8 cellular contexts compared by ENCODE assay signal in genomic region chr1:9292361-9293240, GRCh38. TPM values are rescaled to one million over a fixed set of nuclear protein-coding genes. Genes with fewer than 3 reads are reported as not detected.
A peak's percentile ranks its signal among the peaks of the same experiment; 100 is the strongest.
DNase-seq lines count a peak whose midpoint lies in the region; ATAC-seq and TF ChIP-seq lines count a peak whose summit lies in the region.

SPSB1 (plus strand) TSS chr1:9292894; CDS start chr1:9355892, 62,998 bp downstream.

- H3K27ac ChIP-seq in HUES6 (ENCODE audit: low read depth, low read length) (no peak within 1 kb of the TSS), SK-N-SH (ENCODE audit: low read depth in 2 of 2, low read length in 1 of 2) (peak within 1 kb of the TSS; percentile 9 to 49; a peak in 1 of 4 replicates), upper lobe of right lung (peak within 1 kb of the TSS; percentile 86)

- peak within 1 kb of the TSS; percentile 65 for H3K4me3 ChIP-seq in GM06990 (replicated peaks; ENCODE audit: low read depth, low read length)
- peak within 1 kb of the TSS; percentile 68 for H3K4me3 ChIP-seq in HUES6 (ENCODE audit: low read depth, low read length)
- H3K4me3 ChIP-seq in SK-N-SH (ENCODE audit: low read depth in 2 of 2, low read length in 1 of 2), result peak within 1 kb of the TSS; percentile 48 to 81
- peak within 1 kb of the TSS; percentile 87 for H3K4me3 ChIP-seq in upper lobe of right lung

- H3K79me2 ChIP-seq in SK-N-SH (ENCODE audit: insufficient read depth), result peaks cover 40% of the 10 kb centered on the region

- H3K36me3 ChIP-seq in GM06990 (ENCODE audit: control insufficient read depth, insufficient read depth, low read length), result no peaks in the 10 kb centered on the region
- no peaks in the 10 kb centered on the region for H3K36me3 ChIP-seq in HUES6 (ENCODE audit: control insufficient read depth, insufficient read depth, low read length)
- H3K36me3 ChIP-seq in SK-N-SH (replicated peaks in 1 of 2; ENCODE audit: control insufficient read depth in 1 of 2, insufficient read depth in 2 of 2, low read length in 1 of 2), result no peaks in the 10 kb centered on the region
- H3K36me3 ChIP-seq in upper lobe of right lung, result no peaks in the 10 kb centered on the region

- WGBS in SK-N-SH (ENCODE audit: low lambda C conversion rate), result 0% methylated on average over 8 of the region's 119 CpGs

- H3K9ac ChIP-seq in HUES6 (ENCODE audit: low read length), result peak within 1 kb of the TSS; percentile 57
- peak within 1 kb of the TSS; percentile 76; the same call in 1 of the 2 replicates for H3K9ac ChIP-seq in SK-N-SH

- CTCF ChIA-PET in SK-N-SH (lab: Yijun Ruan, JAX), result interaction anchor here (0.6 to 4.5 kb wide), 7 partner anchors 16 to 202 kb away, joined by 3 to 38 read pairs (median 4); no protein-coding TSS in a partner anchor

- no peaks in the 10 kb centered on the region for H3K27me3 ChIP-seq in GM06990 (replicated peaks; ENCODE audit: control insufficient read depth, insufficient read depth, low read length)
- H3K27me3 ChIP-seq in HUES6 (ENCODE audit: control insufficient read depth, insufficient read depth, low read length), result peaks cover 21% of the 10 kb centered on the region
- H3K27me3 ChIP-seq in SK-N-SH (ENCODE audit: insufficient read depth), result no peaks in the 10 kb centered on the region
- no peaks in the 10 kb centered on the region for H3K27me3 ChIP-seq in upper lobe of right lung

- H3K4me2 ChIP-seq in SK-N-SH, result peak within 1 kb of the TSS; percentile 85

- H3K9me3 Mint-ChIP-seq in activated naive CD8-positive, alpha-beta T cell treated with anti-CD3 and anti-CD28 coated beads for 36 hours, result peaks cover 4% of the 10 kb centered on the region
- peaks cover 4% of the 10 kb centered on the region for H3K9me3 Mint-ChIP-seq in osteocyte (ENCODE audit: unreplicated experiment)

- peaks cover 5% of the 10 kb centered on the region for H3K4me1 Mint-ChIP-seq in activated naive CD8-positive, alpha-beta T cell treated with anti-CD3 and anti-CD28 coated beads for 36 hours
- H3K4me1 Mint-ChIP-seq in osteocyte (ENCODE audit: unreplicated experiment), result peaks cover 49% of the 10 kb centered on the region

- H3K9me3 ChIP-seq in HUES6 (ENCODE audit: control insufficient read depth, insufficient read depth, low read depth, low read length) (peaks cover 9% of the 10 kb centered on the region), SK-N-SH (0 out of 2 replicates have a peak, but pooled peaks cover 5% of the 10 kb centered on the region), upper lobe of right lung (peaks cover 9% of the 10 kb centered on the region)

- H3K27ac Mint-ChIP-seq in activated naive CD8-positive, alpha-beta T cell treated with anti-CD3 and anti-CD28 coated beads for 36 hours, result no peak within 1 kb of the TSS
- H3K27ac Mint-ChIP-seq in osteocyte (ENCODE audit: unreplicated experiment), result peak within 1 kb of the TSS; percentile 77

- H3K4me1 ChIP-seq in HUES6 (ENCODE audit: control insufficient read depth, insufficient read depth, low read length), result peaks cover 25% of the 10 kb centered on the region
- H3K4me1 ChIP-seq in SK-N-SH (ENCODE audit: control insufficient read depth in 1 of 2, insufficient read depth in 2 of 2, low read depth in 1 of 2, low read length in 1 of 2), result peaks cover 7 to 15% of the 10 kb centered on the region in 2 experiments; a peak in 1 of 4 replicates
- H3K4me1 ChIP-seq in upper lobe of right lung, result peaks cover 36% of the 10 kb centered on the region

- no peak for TF ChIP-seq EP300 in SK-N-SH (IDR thresholded peaks at IDR 0.05; ENCODE audit: borderline replicate concordance in 1 of 2, low read depth in 1 of 2, low read length in 1 of 2)

- peaks cover 2% of the 10 kb centered on the region for H3K36me3 Mint-ChIP-seq in activated naive CD8-positive, alpha-beta T cell treated with anti-CD3 and anti-CD28 coated beads for 36 hours
- H3K36me3 Mint-ChIP-seq in osteocyte (ENCODE audit: unreplicated experiment), result peaks cover 15% of the 10 kb centered on the region

- no peak for TF ChIP-seq RAD21 in SK-N-SH (IDR thresholded peaks at IDR 0.05; ENCODE audit: low read length)

- H4K20me1 ChIP-seq in SK-N-SH (ENCODE audit: insufficient read depth), result peaks cover 16% of the 10 kb centered on the region

- peak; percentile 8 for TF ChIP-seq CTCF in GM06990 (IDR thresholded peaks at IDR 0.05; ENCODE audit: insufficient read depth, low read length, poor library complexity, severe bottlenecking)
- TF ChIP-seq CTCF in SK-N-SH (IDR thresholded peaks at IDR 0.05), result no peak
- no peak for TF ChIP-seq CTCF in osteocyte (IDR thresholded peaks at IDR 0.05)
- TF ChIP-seq CTCF in upper lobe of right lung (IDR thresholded peaks at IDR 0.05), result peak; percentile 5

- H3K9me2 ChIP-seq in SK-N-SH, result no peaks in the 10 kb centered on the region

- ATAC-seq in Right ventricle myocardium superior (ENCODE audit: poor library complexity), result peak; percentile 74
- peak; percentile 74 for ATAC-seq in upper lobe of right lung
- no peak for ATAC-seq in HG03025 (IDR thresholded peaks at IDR 0.05; ENCODE audit: low FRiP score, unreplicated experiment)

- H3K4me3 Mint-ChIP-seq in activated naive CD8-positive, alpha-beta T cell treated with anti-CD3 and anti-CD28 coated beads for 36 hours, result peak within 1 kb of the TSS; percentile 16
- peak within 1 kb of the TSS; percentile 73 for H3K4me3 Mint-ChIP-seq in osteocyte (ENCODE audit: unreplicated experiment)

- intact Hi-C loops in Right ventricle myocardium superior (cut with DNase I), result no loop called here
- intact Hi-C loops in upper lobe of right lung (cut with DNase I), result loop anchor here (5.0 kb wide), 1 partner anchor 160 kb away; no protein-coding TSS in a partner anchor

- DNase-seq in GM06990 (ENCODE audit: extremely low read depth, insufficient read length) (peak; percentile 76), SK-N-SH (peak; percentile 88), Right ventricle myocardium superior (peak; percentile 83), osteocyte (ENCODE audit: extremely low spot score, unreplicated experiment) (no peak), upper lobe of right lung (peak; percentile 87)
- DNase-seq in activated naive CD8-positive, alpha-beta T cell treated with anti-CD3 and anti-CD28 coated beads for 36 hours, result peak; percentile 51

- POLR2A ChIA-PET in SK-N-SH (lab: Yijun Ruan, JAX), result no interaction called here

- peaks cover 33% of the 10 kb centered on the region for H3F3A ChIP-seq in SK-N-SH (replicated peaks; ENCODE audit: insufficient read depth)

- peak within 1 kb of the TSS; percentile 70; the same call in 1 of the 2 replicates for H2AFZ ChIP-seq in SK-N-SH (ENCODE audit: low read depth)

- peaks cover 5% of the 10 kb centered on the region for H3K27me3 Mint-ChIP-seq in activated naive CD8-positive, alpha-beta T cell treated with anti-CD3 and anti-CD28 coated beads for 36 hours
- no peaks in the 10 kb centered on the region for H3K27me3 Mint-ChIP-seq in osteocyte (ENCODE audit: unreplicated experiment)

TF ChIP-seq in SK-N-SH, 30 proteins besides CTCF, POLR2A, EP300 and RAD21 (continues in another document):
- peak; percentile 83; the same call in 1 of the 2 replicates for TF ChIP-seq TAF1 (IDR thresholded peaks at IDR 0.05; ENCODE audit: borderline replicate concordance, low read depth, low read length)
- TF ChIP-seq USF2 (IDR thresholded peaks at IDR 0.05; ENCODE audit: borderline replicate concordance, low read depth, low read length), result no peak
- TF ChIP-seq SIN3A (IDR thresholded peaks at IDR 0.05; ENCODE audit: borderline replicate concordance, low read depth, low read length), result 0 out of 2 replicates have a peak, but pooled peaks have one; percentile 40
- TF ChIP-seq POLR2AphosphoS5 (IDR thresholded peaks at IDR 0.05; ENCODE audit: low read depth, low read length), result peak; percentile 81
- no peak for TF ChIP-seq CHD2 (IDR thresholded peaks at IDR 0.05; ENCODE audit: low read length, partially characterized antibody)
- TF ChIP-seq MAX (IDR thresholded peaks at IDR 0.05; ENCODE audit: low read depth), result no peak
- no peak for TF ChIP-seq EZH2phosphoT487 (IDR thresholded peaks at IDR 0.05; ENCODE audit: borderline replicate concordance, low read depth)
- TF ChIP-seq TCF12 (IDR thresholded peaks at IDR 0.05), result no peak
- TF ChIP-seq GABPA (IDR thresholded peaks at IDR 0.05; ENCODE audit: low read depth), result no peak
- TF ChIP-seq SMC3 (IDR thresholded peaks at IDR 0.05; ENCODE audit: low read depth, low read length), result no peak
- no peak for TF ChIP-seq RCOR1 (IDR thresholded peaks at IDR 0.05; ENCODE audit: low read length)
- TF ChIP-seq RXRA (IDR thresholded peaks at IDR 0.05; ENCODE audit: borderline replicate concordance, low read depth), result no peak

RNA-seq across cellular contexts. Expression of gene SPSB1, which starts in this region (rescaled TPM):
- polyA plus RNA-seq in SK-N-SH (2012; rRNA removed), result 8.4 and 9.2 TPM in 2 replicates
- polyA plus RNA-seq in SK-N-SH (2012; cell fraction: cytosol; rRNA removed), result 4.4 and 5.8 TPM in 2 replicates
- polyA plus RNA-seq in SK-N-SH (2012; cell fraction: nucleus; rRNA removed), result 5.4 and 7.6 TPM in 2 replicates
- under 1 TPM; 0.36 to 0.37 TPM for total RNA-seq in activated naive CD8-positive, alpha-beta T cell treated with anti-CD3 and anti-CD28 coated beads for 36 hours
- 13.0 TPM for total RNA-seq in Right ventricle myocardium superior
- 52.8 and 63.2 TPM in 2 replicates for total RNA-seq in osteocyte
- total RNA-seq in upper lobe of right lung, result 29.0 TPM

Comparison
In these comparisons a context has a peak if more than half of its experiments do, and no peak if none do; other contexts are left out.
1. RNA of gene SPSB1 (total RNA-seq): 52.8 to 63.2 TPM in osteocyte, 29.0 TPM in upper lobe of right lung (single experiment) and 13.0 TPM in Right ventricle myocardium superior (single experiment); 0.36 to 0.37 TPM in activated naive CD8-positive, alpha-beta T cell treated with anti-CD3 and anti-CD28 coated beads for 36 hours; every median in the first group is over 10 times any median in the second.
2. Peak in DNase-seq in activated naive CD8-positive, alpha-beta T cell treated with anti-CD3 and anti-CD28 coated beads for 36 hours; RNA of the gene not detected or under 1 TPM.
3. CTCF ChIP-seq: peak in GM06990 (single experiment) and upper lobe of right lung (single experiment); none in SK-N-SH (single experiment) and osteocyte (single experiment).
4. Peak in every context shown above with its lines, with median percentiles within 50 percentile points of each other: H3K4me3 ChIP-seq.